In the genomic region with DNA sequence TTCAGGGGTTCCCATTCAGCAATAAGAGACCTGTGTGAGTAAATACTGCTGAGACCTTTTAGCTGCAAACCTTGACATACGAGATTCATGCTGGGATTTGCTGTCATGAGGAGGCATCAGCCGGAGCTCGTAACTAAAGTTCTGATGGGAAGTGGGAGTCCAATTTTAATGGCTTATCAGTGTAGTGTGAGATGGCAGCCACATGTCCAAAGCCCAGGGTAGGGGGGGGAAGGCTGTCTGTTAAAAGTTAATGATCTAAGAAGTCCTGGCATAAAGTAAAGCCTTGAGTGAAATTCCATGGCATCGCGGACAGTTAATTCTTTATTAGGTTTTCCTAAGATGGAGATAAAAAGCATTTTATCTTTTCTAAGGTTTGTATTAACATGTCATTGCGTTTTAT, we compare ENCODE assay signal across 7 cellular contexts.
"Had no signal": no experiment of that assay in that cellular context is flagged by ENCODE, and none has a peak within 500 bp of the region (broad histone marks: within the 10 kb centered on the region; RNA-seq: fewer than 3 reads in every experiment).

No MANE protein-coding gene starts in this region.

- H3K27ac Mint-ChIP-seq: HFFc6, IgD-negative memory B cell had no signal

- ATAC-seq: HCT116, HepG2 had no signal

- H3K27me3 Mint-ChIP-seq: IgD-negative memory B cell had no signal

- H3K4me3 Mint-ChIP-seq: HFFc6, IgD-negative memory B cell had no signal

- H3K4me1 Mint-ChIP-seq: IgD-negative memory B cell had no signal

- DNase-seq: GM23248, GOT3, H7, HFFc6 had no signal
